Comparison of ENCODE assay signal across 30 cellular contexts in genomic region chr19:33197591-33198000, GRCh38. TPM values are rescaled to one million over a fixed set of nuclear protein-coding genes. Genes with fewer than 3 reads are reported as not detected.
"Had no signal": no experiment of that assay in that cellular context is flagged by ENCODE, and none has a peak within 500 bp of the region (broad histone marks: within the 10 kb centered on the region; RNA-seq: fewer than 3 reads in every experiment).

No MANE protein-coding gene starts in this region.

- H3K36me3 ChIP-seq: neural progenitor cell, uterus had no signal

- DNase-seq: activated B cell treated with CpG ODN at 0.5 μM for 24 hours; activated CD4-positive, alpha-beta T cell treated with anti-CD3 and anti-CD28 coated beads for 36 hours; activated CD4-positive, alpha-beta T cell treated with anti-CD3 and anti-CD28 coated beads, Interleukin-2, amount 50 U/mL, for 4 hours; activated CD8-positive, alpha-beta memory T cell treated with anti-CD3 and anti-CD28 coated beads for 24 hours; activated CD8-positive, alpha-beta memory T cell treated with anti-CD3 and anti-CD28 coated beads, Interleukin-2, amount 50 U/mL, for 4 hours; activated T-cell treated with anti-CD3 and anti-CD28 coated beads, Interleukin-2, amount 50 U/mL, for 24 hours; central memory CD4-positive, alpha-beta T cell; dorsolateral prefrontal cortex; effector memory CD8-positive, alpha-beta T cell; glutamatergic neuron; immature natural killer cell; naive thymus-derived CD8-positive, alpha-beta T cell; stimulated activated CD4-positive, alpha-beta T cell treated with anti-CD3 and anti-CD28 coated beads, Interleukin-15, amount 100 ng/mL, for 24 hours; testis; trophoblast cell; uterus had no signal

- H3K27me3 ChIP-seq: esophagus muscularis mucosa, hepatocyte, testis, uterus had no signal

- H3K27ac ChIP-seq: dorsolateral prefrontal cortex, esophagus muscularis mucosa, hepatocyte, left lung, neural progenitor cell, testis, uterus had no signal

- H3K4me3 ChIP-seq: dorsolateral prefrontal cortex, esophagus muscularis mucosa, hepatocyte, left lung, neural progenitor cell, smooth muscle cell, testis, uterus had no signal

- ATAC-seq: activated CD4-positive, alpha-beta T cell treated with anti-CD3 and anti-CD28 coated beads for 36 hours; activated naive CD4-positive, alpha-beta T cell treated with anti-CD3 and anti-CD28 coated beads, Interleukin-2, amount 50 U/mL, for 72 hours; activated T-helper 17 cell treated with anti-CD3 and anti-CD28 coated beads, Interleukin-2, amount 50 U/mL, for 72 hours; effector memory CD8-positive, alpha-beta T cell; left lung; naive thymus-derived CD8-positive, alpha-beta T cell; sciatic nerve; stimulated activated memory B cell treated with anti-CD40 and anti-IgM and Interleukin-4, amounts not matched to agents 10 μg/mL and 1 μg/mL and 100 μg/mL, for 72 hours had no signal

- H3K9ac ChIP-seq: neural progenitor cell had no signal

- H3K9me3 ChIP-seq: esophagus muscularis mucosa, left lung, testis, uterus had no signal

- FAIRE-seq: astrocyte, colon, frontal cortex had no signal

- H2AFZ ChIP-seq: hepatocyte, neural progenitor cell had no signal

- H3K4me2 ChIP-seq: hepatocyte, neural progenitor cell, smooth muscle cell had no signal

RNA-seq across cellular contexts. Expression of gene LRP3, which starts 3.5 kb away (rescaled TPM):
- total RNA-seq: activated B cell treated with CpG ODN at 0.5 μM for 24 hours; activated T-helper 17 cell treated with anti-CD3 and anti-CD28 coated beads, Interleukin-2, amount 50 U/mL, for 72 hours; naive thymus-derived CD8-positive, alpha-beta T cell had no signal
- polyA plus RNA-seq: immature natural killer cell; naive thymus-derived CD8-positive, alpha-beta T cell had no signal

RNA-seq across cellular contexts. Expression of gene SLC7A10, which starts 28.1 kb away (rescaled TPM):
- total RNA-seq: activated B cell treated with CpG ODN at 0.5 μM for 24 hours; activated CD4-positive, alpha-beta T cell treated with anti-CD3 and anti-CD28 coated beads for 36 hours; activated naive CD4-positive, alpha-beta T cell treated with anti-CD3 and anti-CD28 coated beads, Interleukin-2, amount 50 U/mL, for 72 hours; activated T-helper 17 cell treated with anti-CD3 and anti-CD28 coated beads, Interleukin-2, amount 50 U/mL, for 72 hours; esophagus muscularis mucosa; kidney epithelial cell; lung microvascular endothelial cell; naive thymus-derived CD8-positive, alpha-beta T cell; smooth muscle cell; uterus had no signal
- polyA plus RNA-seq: immature natural killer cell; naive thymus-derived CD8-positive, alpha-beta T cell had no signal
